In genomic region chr18:3447895-3448844, GRCh38 we compare ENCODE assay signal across 8 cellular contexts. TPM values are rescaled to one million over a fixed set of nuclear protein-coding genes. Genes with fewer than 3 reads are reported as not detected.
DNase-seq lines count a peak whose midpoint lies in the region; ATAC-seq and TF ChIP-seq lines count a peak whose summit lies in the region.

No MANE protein-coding gene starts in this region.

- no CpG with 5 or more reads among the region's 63 CpGs for WGBS in trophoblast cell (ENCODE audit: extremely low coverage, insufficient coverage, insufficient read length)

- peak; percentile 83 for DNase-seq in GM10266 (ENCODE audit: extremely low spot score)
- DNase-seq in NCI-H1092 treated with DMSO at 0.1 percent for 48 hours (lab: John Stamatoyannopoulos, UW), result peak; percentile 85
- peak; percentile 94 for DNase-seq in SKM-1 (lab: John Stamatoyannopoulos, UW; ENCODE audit: unreplicated experiment)
- DNase-seq in activated naive CD8-positive, alpha-beta T cell treated with anti-CD3 and anti-CD28 coated beads, Interleukin-2, amount 10 ng/mL, durations not matched to agents 7 days and 5 days, result peak; percentile 80
- peak; percentile 98 to 99 for DNase-seq in cardiac muscle cell (ENCODE audit: low read depth in 1 of 2, low spot score in 1 of 2)
- DNase-seq in trophoblast cell, result peak; percentile 98 to 99
- DNase-seq in type B pancreatic cell (ENCODE audit: extremely low spot score, unreplicated experiment), result peak; percentile 94

- H3K4ac ChIP-seq in trophoblast cell (ENCODE audit: low read depth, low read length), result peak overlapping the region; percentile 88

- no peaks in the 10 kb centered on the region for H3K27me3 ChIP-seq in cardiac muscle cell
- H3K27me3 ChIP-seq in trophoblast cell (ENCODE audit: insufficient read depth, low read length), result no peaks in the 10 kb centered on the region

- H4K91ac ChIP-seq in trophoblast cell (ENCODE audit: low read depth, low read length), result peak overlapping the region; percentile 82

- peak overlapping the region; percentile 75 for H2BK120ac ChIP-seq in trophoblast cell (ENCODE audit: insufficient read depth, low read length, poor library complexity)

- no peaks in the 10 kb centered on the region for H3K27me3 Mint-ChIP-seq in activated naive CD8-positive, alpha-beta T cell treated with anti-CD3 and anti-CD28 coated beads, Interleukin-2, amount 10 ng/mL, durations not matched to agents 7 days and 5 days
- H3K27me3 Mint-ChIP-seq in type B pancreatic cell, result peaks cover 10% of the 10 kb centered on the region

- H3K36me3 ChIP-seq in cardiac muscle cell, result no peaks in the 10 kb centered on the region
- H3K36me3 ChIP-seq in trophoblast cell (ENCODE audit: control insufficient read depth in 1 of 2, insufficient read depth in 2 of 2, low read length in 2 of 2), result peaks cover 0 to 6% of the 10 kb centered on the region in 2 experiments

- H2AFZ ChIP-seq in trophoblast cell (ENCODE audit: insufficient read depth, low read length, poor library complexity), result peak overlapping the region; percentile 9

- peak overlapping the region; percentile 84 for H3K4me2 ChIP-seq in trophoblast cell (ENCODE audit: low read length)

- peaks cover 23% of the 10 kb centered on the region for H3K4me1 Mint-ChIP-seq in activated naive CD8-positive, alpha-beta T cell treated with anti-CD3 and anti-CD28 coated beads, Interleukin-2, amount 10 ng/mL, durations not matched to agents 7 days and 5 days
- H3K4me1 Mint-ChIP-seq in type B pancreatic cell (ENCODE audit: unreplicated experiment), result peaks cover 13% of the 10 kb centered on the region

- ATAC-seq in HG02642 (IDR thresholded peaks at IDR 0.05; ENCODE audit: poor library complexity, unreplicated experiment), result peak; percentile 71
- peak; percentile 70 for ATAC-seq in activated naive CD8-positive, alpha-beta T cell treated with anti-CD3 and anti-CD28 coated beads, Interleukin-2, amount 10 ng/mL, durations not matched to agents 7 days and 5 days (ENCODE audit: low read depth)

- peaks cover 38% of the 10 kb centered on the region for H3K79me2 ChIP-seq in trophoblast cell (ENCODE audit: control insufficient read depth, insufficient read depth, low read length, poor library complexity)

- H3K18ac ChIP-seq in trophoblast cell (ENCODE audit: low read length), result peak overlapping the region; percentile 92

- peak overlapping the region; percentile 97 for H3K4me3 ChIP-seq in cardiac muscle cell
- H3K4me3 ChIP-seq in trophoblast cell (ENCODE audit: low read depth, low read length), result peak overlapping the region; percentile 93

- POLR2A ChIA-PET in activated naive CD8-positive, alpha-beta T cell treated with anti-CD3 and anti-CD28 coated beads, Interleukin-2, amount 10 ng/mL, durations not matched to agents 7 days and 5 days (lab: Charles Lee), result interaction anchor here (0.6 to 1.6 kb wide), 14 partner anchors 9 to 479 kb away, joined by 3 to 7 read pairs (median 4); partner anchors contain the start of gene MYL12A

- H3K4me1 ChIP-seq in cardiac muscle cell (ENCODE audit: low read depth) (peaks cover 14% of the 10 kb centered on the region), trophoblast cell (ENCODE audit: control insufficient read depth in 1 of 2, insufficient read depth in 2 of 2, low read length in 2 of 2) (peaks cover 0 to 4% of the 10 kb centered on the region in 2 experiments)

- H3K27ac Mint-ChIP-seq in activated naive CD8-positive, alpha-beta T cell treated with anti-CD3 and anti-CD28 coated beads, Interleukin-2, amount 10 ng/mL, durations not matched to agents 7 days and 5 days, result peak overlapping the region; percentile 96
- peak overlapping the region; percentile 99 for H3K27ac Mint-ChIP-seq in type B pancreatic cell

- H3K14ac ChIP-seq in trophoblast cell (ENCODE audit: low read length), result peak overlapping the region; percentile 75

- no peaks in the 10 kb centered on the region for H3K36me3 Mint-ChIP-seq in activated naive CD8-positive, alpha-beta T cell treated with anti-CD3 and anti-CD28 coated beads, Interleukin-2, amount 10 ng/mL, durations not matched to agents 7 days and 5 days
- H3K36me3 Mint-ChIP-seq in type B pancreatic cell, result peaks cover 11% of the 10 kb centered on the region

- H3K9me3 Mint-ChIP-seq in activated naive CD8-positive, alpha-beta T cell treated with anti-CD3 and anti-CD28 coated beads, Interleukin-2, amount 10 ng/mL, durations not matched to agents 7 days and 5 days, result no peaks in the 10 kb centered on the region
- no peaks in the 10 kb centered on the region for H3K9me3 Mint-ChIP-seq in type B pancreatic cell

- H3K27ac ChIP-seq in cardiac muscle cell, result peak overlapping the region; percentile 94
- peak overlapping the region; percentile 94 for H3K27ac ChIP-seq in trophoblast cell (ENCODE audit: low read depth, low read length)

- no peaks in the 10 kb centered on the region for H3K9me3 ChIP-seq in cardiac muscle cell (ENCODE audit: low read depth)
- H3K9me3 ChIP-seq in trophoblast cell (ENCODE audit: insufficient read depth, low read depth, low read length), result no peaks in the 10 kb centered on the region

- peak overlapping the region; percentile 49 for H4K12ac ChIP-seq in trophoblast cell (ENCODE audit: low read depth, low read length)

- H4K8ac ChIP-seq in trophoblast cell (ENCODE audit: low read depth, low read length), result peak overlapping the region; percentile 78

- no peak overlapping the region for H3K23ac ChIP-seq in trophoblast cell (ENCODE audit: low read length)

- H2AK5ac ChIP-seq in trophoblast cell (ENCODE audit: low read length), result no peak overlapping the region

- H3K4me3 Mint-ChIP-seq in activated naive CD8-positive, alpha-beta T cell treated with anti-CD3 and anti-CD28 coated beads, Interleukin-2, amount 10 ng/mL, durations not matched to agents 7 days and 5 days, result peak overlapping the region; percentile 93
- peak overlapping the region; percentile 92 for H3K4me3 Mint-ChIP-seq in type B pancreatic cell

- peak overlapping the region; percentile 69 for H3K9ac ChIP-seq in trophoblast cell (ENCODE audit: low read length)

- H2BK12ac ChIP-seq in trophoblast cell (ENCODE audit: low read length), result peak overlapping the region; percentile 80

- H3K79me1 ChIP-seq in trophoblast cell (ENCODE audit: low read length), result peaks cover 52% of the 10 kb centered on the region

- peak overlapping the region; percentile 96 for H2BK5ac ChIP-seq in trophoblast cell (ENCODE audit: low read depth, low read length, poor library complexity)

- TF ChIP-seq CTCF in GM10266 (IDR thresholded peaks at IDR 0.05; ENCODE audit: control insufficient read depth, insufficient read depth, low read depth, missing control alignments) (peak; percentile 13), cardiac muscle cell (IDR thresholded peaks at IDR 0.05; ENCODE audit: low read depth, low read length) (peak; percentile 10), type B pancreatic cell (conservative IDR thresholded peaks at IDR 0.05) (no peak)

RNA-seq across cellular contexts. Expression of gene TGIF1, which starts 1.8 kb away (rescaled TPM):
- 10 to 100 TPM; 35.6 to 39.5 TPM for total RNA-seq in activated naive CD8-positive, alpha-beta T cell treated with anti-CD3 and anti-CD28 coated beads, Interleukin-2, amount 10 ng/mL, durations not matched to agents 7 days and 5 days
- total RNA-seq in cardiac muscle cell (43.0 and 62.7 TPM in 2 replicates), type B pancreatic cell (ENCODE audit: low replicate concordance) (80.7 and 111 TPM in 2 replicates)
- polyA plus RNA-seq in cardiac muscle cell, result 41.2 and 62.8 TPM in 2 replicates
- 125 and 128 TPM in 2 replicates for polyA plus RNA-seq in trophoblast cell (2013)

Comparison
In these comparisons a context has a peak if more than half of its experiments do, and no peak if none do; other contexts are left out.
1. Peak in every context shown above with its lines: DNase-seq, ATAC-seq, H3K4me3 ChIP-seq and H3K27ac ChIP-seq.